Comparison of ENCODE assay signal across 10 cellular contexts in genomic region chr4:4541040-4541631, GRCh38. TPM values are rescaled to one million over a fixed set of nuclear protein-coding genes. Genes with fewer than 3 reads are reported as not detected.
DNase-seq lines count a peak whose midpoint lies in the region; ATAC-seq, FAIRE-seq and TF ChIP-seq lines count a peak whose summit lies in the region.
"Had no signal": no experiment of that assay in that cellular context is flagged by ENCODE, and none has a peak within 500 bp of the region (broad histone marks: within the 10 kb centered on the region; RNA-seq: fewer than 3 reads in every experiment).

No MANE protein-coding gene starts in this region.

- SMC1A ChIA-PET in GM12878 (lab: Charles Lee; ENCODE audit: uncharacterized antibody, unreplicated experiment), result interaction anchor here (0.7 to 8.9 kb wide), 6 partner anchors 9 to 51 kb away, joined by 3 to 175 read pairs (median 6); no protein-coding TSS in a partner anchor

- FAIRE-seq in GM12878 (lab: Jason Lieb, UNC), result peak; percentile 94
- FAIRE-seq: A204.1, endometrium had no signal

- no peaks in the 10 kb centered on the region; the same call in 1 of the 2 replicates for H3K36me3 ChIP-seq in Panc1 (ENCODE audit: control insufficient read depth, insufficient read depth, low read length)
- H3K36me3 ChIP-seq in GM12878 (ENCODE audit: control insufficient read depth in 2 of 2, insufficient read depth in 2 of 2, low read length in 1 of 2), result no peaks in the 10 kb centered on the region
- peaks cover 11% of the 10 kb centered on the region; the same call in 1 of the 2 replicates for H3K36me3 ChIP-seq in iPS-20b (ENCODE audit: insufficient read depth, low read depth, low read length)
- H3K36me3 ChIP-seq in smooth muscle cell (ENCODE audit: low read depth), result no peaks in the 10 kb centered on the region

- peak overlapping the region; percentile 77 for H3K27ac ChIP-seq in Panc1 (ENCODE audit: low read length)
- peak overlapping the region; percentile 92 for H3K27ac ChIP-seq in GM12878 (ENCODE audit: control insufficient read depth, insufficient read depth)
- peak overlapping the region; percentile 13 for H3K27ac ChIP-seq in iPS-20b (ENCODE audit: low read length)
- H3K27ac ChIP-seq in smooth muscle cell (ENCODE audit: low read depth), result peak overlapping the region; percentile 90

- peak overlapping the region; percentile 90 for H3K9ac ChIP-seq in GM12878 (ENCODE audit: control insufficient read depth, insufficient read depth, low read length)
- H3K9ac ChIP-seq in iPS-20b (ENCODE audit: low read depth, low read length), result peak overlapping the region; percentile 93; the same call in 1 of the 2 replicates
- H3K9ac ChIP-seq in smooth muscle cell (ENCODE audit: low read depth), result peak overlapping the region; percentile 97

- POLR2A ChIA-PET in Panc1 (lab: Charles Lee), result interaction anchor here (0.6 kb wide), 1 partner anchor 846 kb away, joined by 3 read pairs; no protein-coding TSS in a partner anchor
- POLR2A ChIA-PET in GM12878 (lab: Charles Lee), result interaction anchor here (1.3 to 3.1 kb wide), 6 partner anchors 8 to 49 kb away, joined by 3 to 15 read pairs (median 4); no protein-coding TSS in a partner anchor

- no peak for TF ChIP-seq RAD21 in GM12878 (IDR thresholded peaks at IDR 0.05; ENCODE audit: insufficient read depth, low read depth, low read length)

- no peaks in the 10 kb centered on the region for H3F3A ChIP-seq in smooth muscle cell (ENCODE audit: low read depth)

- 7% methylated on average over 10 of the region's 10 CpGs for WGBS in GM12878 (ENCODE audit: insufficient coverage, insufficient replicate concordance, low lambda C conversion rate, missing lambda C conversion rate)
- 18% methylated on average over 10 of the region's 10 CpGs for WGBS in smooth muscle cell (ENCODE audit: low lambda C conversion rate)

- peaks cover 61% of the 10 kb centered on the region for H3K79me2 ChIP-seq in GM12878 (ENCODE audit: control insufficient read depth, insufficient read depth, low read length)
- peaks cover 57% of the 10 kb centered on the region for H3K79me2 ChIP-seq in smooth muscle cell (ENCODE audit: low read depth)

- H3K4me1 ChIP-seq in Panc1 (ENCODE audit: control insufficient read depth, insufficient read depth, low read length), result peaks cover 17% of the 10 kb centered on the region
- 0 out of 2 replicates have a peak, but pooled peaks cover 2% of the 10 kb centered on the region for H3K4me1 ChIP-seq in GM12878 (ENCODE audit: control insufficient read depth, insufficient read depth, low read length)
- peaks cover 3% of the 10 kb centered on the region; the same call in 1 of the 2 replicates for H3K4me1 ChIP-seq in iPS-20b (ENCODE audit: insufficient read depth, low read length)
- peaks cover 18% of the 10 kb centered on the region for H3K4me1 ChIP-seq in smooth muscle cell (ENCODE audit: low read depth)

- no peaks in the 10 kb centered on the region for H3K9me3 ChIP-seq in Panc1 (ENCODE audit: control insufficient read depth, insufficient read depth, low read depth, low read length)
- no peaks in the 10 kb centered on the region for H3K9me3 ChIP-seq in GM12878 (replicated peaks; ENCODE audit: control insufficient read depth, insufficient read depth, low read length)
- no peaks in the 10 kb centered on the region for H3K9me3 ChIP-seq in iPS-20b (ENCODE audit: insufficient read depth, low read depth, low read length)
- no peaks in the 10 kb centered on the region for H3K9me3 ChIP-seq in smooth muscle cell (replicated peaks; ENCODE audit: low read depth)

- in situ Hi-C loops in Panc1 (cut with HindIII; ENCODE audit: low pct_unique_long_range_greater_than_20kb, low sequenced_read_pairs) (no loop called here), GM12878 (cut with MboI) (no loop called here)

- H3K27me3 ChIP-seq in Panc1 (ENCODE audit: control insufficient read depth, insufficient read depth, low read length) (no peaks in the 10 kb centered on the region), GM12878 (replicated peaks in 1 of 2; ENCODE audit: control insufficient read depth in 2 of 2, insufficient read depth in 2 of 2, low read length in 1 of 2) (no peaks in the 10 kb centered on the region), iPS-20b (ENCODE audit: insufficient read depth, low read length) (no peaks in the 10 kb centered on the region), smooth muscle cell (ENCODE audit: low read depth) (no peaks in the 10 kb centered on the region)

- H3K4me3 ChIP-seq in Panc1 (ENCODE audit: low read depth in 2 of 2, low read length in 2 of 2) (peak overlapping the region; percentile 64 to 72), GM12878 (peak overlapping the region; percentile 80), iPS-20b (ENCODE audit: low read length) (peak overlapping the region; percentile 94), smooth muscle cell (peak overlapping the region; percentile 79)

- TF ChIP-seq EP300 in GM12878 (IDR thresholded peaks at IDR 0.05; ENCODE audit: borderline replicate concordance in 1 of 2, control insufficient read depth in 1 of 2, low read depth in 2 of 2, low read length in 2 of 2), result no peak

- CTCF ChIA-PET in Panc1 (lab: Charles Lee) (interaction anchor here (0.5 kb wide), 1 partner anchor 33 kb away, joined by 6 read pairs; no protein-coding TSS in a partner anchor), GM12878 (lab: Yijun Ruan, JAX) (interaction anchor here (0.6 to 10.4 kb wide), 6 partner anchors 8 to 165 kb away, joined by 3 to 134 read pairs (median 5); no protein-coding TSS in a partner anchor)

- RAD21 ChIA-PET in GM12878 (lab: Charles Lee; ENCODE audit: unreplicated experiment), result interaction anchor here (0.6 to 5.5 kb wide), 6 partner anchors 16 to 150 kb away, joined by 3 to 47 read pairs (median 5); no protein-coding TSS in a partner anchor

- H2AFZ ChIP-seq in GM12878 (ENCODE audit: control insufficient read depth, low read depth, low read length) (peak overlapping the region; percentile 81), smooth muscle cell (ENCODE audit: low read depth) (peak overlapping the region; percentile 90)

- no peak for TF ChIP-seq POLR2A in GM12878 (IDR thresholded peaks at IDR 0.05; ENCODE audit: low read depth, low read length)

- H4K20me1 ChIP-seq in GM12878 (ENCODE audit: control insufficient read depth, insufficient read depth) (no peaks in the 10 kb centered on the region), smooth muscle cell (ENCODE audit: low read depth) (peaks cover 43% of the 10 kb centered on the region)

- intact Hi-C loops in Panc1 (cut with micrococcal nuclease; ENCODE audit: unreplicated experiment), result no loop called here
- intact Hi-C loops in GM12878 (cut with micrococcal nuclease; ENCODE audit: unreplicated experiment), result no loop called here
- intact Hi-C loops in posterior vena cava (cut with DNase I), result no loop called here

- BruUV-seq in Panc1 (replicated peaks; lab: Mats Ljungman, UMichigan), result no TSS peak
- no TSS peak for BruUV-seq in GM12878 (replicated peaks; lab: Mats Ljungman, UMichigan)

- TF ChIP-seq CTCF in Panc1 (IDR thresholded peaks at IDR 0.05) (no peak), GM12878 (IDR thresholded peaks at IDR 0.05 in 2 of 3, conservative IDR thresholded peaks at IDR 0.05 in 1 of 3; ENCODE audit: control insufficient read depth in 2 of 3, extremely low read depth in 1 of 3, insufficient read depth in 1 of 3, low read depth in 3 of 3, low read length in 3 of 3) (no peak), smooth muscle cell (IDR thresholded peaks at IDR 0.05; ENCODE audit: borderline replicate concordance, insufficient read depth, poor library complexity, severe bottlenecking) (no peak)

- H3K4me2 ChIP-seq in GM12878 (ENCODE audit: control insufficient read depth, insufficient read depth) (peak overlapping the region; percentile 58), smooth muscle cell (peak overlapping the region; percentile 95)

- ATAC-seq in HG02943 (IDR thresholded peaks at IDR 0.05; ENCODE audit: low read depth, unreplicated experiment), result peak; percentile 38
- peak; percentile 66; the same call in 1 of the 2 replicates for ATAC-seq in Panc1
- ATAC-seq in GM12878, result peak; percentile 75

- DNase-seq in DMS 273 (lab: John Stamatoyannopoulos, UW; ENCODE audit: unreplicated experiment), result peak; percentile 25
- DNase-seq in DMS 273 treated with DMSO at 0.1 percent for 48 hours (lab: John Stamatoyannopoulos, UW), result no peak
- DNase-seq in Panc1 (ENCODE audit: low read depth, low spot score), result no peak
- DNase-seq in GM12878 (ENCODE audit: low read depth, low spot score), result peak; percentile 36
- no peak for DNase-seq in smooth muscle cell (lab: John Stamatoyannopoulos, UW; ENCODE audit: unreplicated experiment)
- DNase-seq in posterior vena cava (ENCODE audit: low spot score), result no peak

TF ChIP-seq in GM12878, 131 proteins besides CTCF, POLR2A, EP300 and RAD21 (continues in another document):
- TF ChIP-seq CHD4 (IDR thresholded peaks at IDR 0.05) (no peak), IRF4 (IDR thresholded peaks at IDR 0.05; ENCODE audit: low read depth, low read length) (0 out of 2 replicates have a peak, but pooled peaks have one; percentile 18), IKZF1 (conservative IDR thresholded peaks at IDR 0.05) (no peak), POU2F2 (IDR thresholded peaks at IDR 0.05; ENCODE audit: borderline replicate concordance, low read depth, low read length) (no peak), PML (IDR thresholded peaks at IDR 0.05; ENCODE audit: low read length) (0 out of 2 replicates have a peak, but pooled peaks have one; percentile 18), NR2C1 (IDR thresholded peaks at IDR 0.05) (no peak)

RNA-seq across cellular contexts. Expression of gene STX18, which starts 0.7 kb away (rescaled TPM):
- 15.0 TPM for total RNA-seq in Panc1 (2021; ENCODE audit: unreplicated experiment)
- 10.8 TPM for polyA plus RNA-seq in Panc1 (2012; ENCODE audit: insufficient read length)
- 117 and 126 TPM in 2 replicates for total RNA-seq in GM12878 (2013; cell fraction: nucleolus; rRNA removed)
- 21.3 and 22.0 TPM in 2 replicates for total RNA-seq in GM12878 (2014; rRNA removed)
- 29.5 and 30.4 TPM in 2 replicates for total RNA-seq in GM12878 (2014; rRNA removed; fragmentation: Illumina TruSeq; extraction: Trizol)
- 25.5 and 26.0 TPM in 2 replicates for total RNA-seq in GM12878 (2021)
- polyA plus RNA-seq in GM12878 (2011; ENCODE audit: low read depth), result 18.0 TPM
- 38.8 and 50.8 TPM in 2 replicates for polyA plus RNA-seq in GM12878 (2011; rRNA removed)
- polyA plus RNA-seq in GM12878 (2011; cell fraction: cytosol; rRNA removed), result 29.1 and 32.3 TPM in 2 replicates
- 49.8 and 49.9 TPM in 2 replicates for polyA plus RNA-seq in GM12878 (2011; cell fraction: nucleus; rRNA removed)
- 21.1 and 22.0 TPM in 2 replicates for polyA plus RNA-seq in GM12878 (2012)
- 46.6 and 48.9 TPM in 2 replicates for polyA plus RNA-seq in GM12878 (2014; fragmentation: Illumina TruSeq; extraction: Trizol)
- 10 to 100 TPM in 1 of 2 experiments, 1 to 10 TPM in 1; 8.2 to 13.6 TPM for polyA plus RNA-seq in GM12878 (2014; fragmentation: Nextera tagmentation; extraction: Ambion mirVana)
- 29.6 and 32.7 TPM in 2 replicates for polyA plus RNA-seq in GM12878 (2014; rRNA removed)
- 10 to 100 TPM; 31.7 to 33.2 TPM for polyA plus RNA-seq in GM12878 (2016; fragmentation: Nextera tagmentation; extraction: Ambion mirVana)
- polyA minus RNA-seq in GM12878 (2011; rRNA and poly(A)+ RNA removed), result 28.1 and 33.5 TPM in 2 replicates
- 7.4 and 7.9 TPM in 2 replicates for polyA minus RNA-seq in GM12878 (2011; cell fraction: cytosol; rRNA and poly(A)+ RNA removed)
- polyA minus RNA-seq in GM12878 (2011; cell fraction: nucleus; rRNA and poly(A)+ RNA removed), result 21.4 and 36.7 TPM in 2 replicates
- total RNA-seq in smooth muscle cell, result 17.7 and 26.0 TPM in 2 replicates
- polyA plus RNA-seq in smooth muscle cell, result 23.3 and 26.6 TPM in 2 replicates
- total RNA-seq in posterior vena cava, result 10 to 100 TPM; 18.7 to 19.5 TPM

Comparison
In these comparisons a context has a peak if more than half of its experiments do, and no peak if none do; other contexts are left out.
1. DNase-seq: peak in DMS 273 (single experiment) and GM12878 (single experiment); none in DMS 273 treated with DMSO at 0.1 percent for 48 hours (single experiment), Panc1 (single experiment), smooth muscle cell (single experiment) and posterior vena cava (single experiment).
2. H3K27ac ChIP-seq: peak in every context shown above with its lines; median percentile 92 in GM12878; 90 in smooth muscle cell; 77 in Panc1; 13 in iPS-20b.
3. Peak in every context shown above with its lines, with median percentiles within 50 percentile points of each other: ATAC-seq, H3K4me3 ChIP-seq and H3K9ac ChIP-seq.